20 cellular contexts compared by ENCODE assay signal in the genomic region with DNA sequence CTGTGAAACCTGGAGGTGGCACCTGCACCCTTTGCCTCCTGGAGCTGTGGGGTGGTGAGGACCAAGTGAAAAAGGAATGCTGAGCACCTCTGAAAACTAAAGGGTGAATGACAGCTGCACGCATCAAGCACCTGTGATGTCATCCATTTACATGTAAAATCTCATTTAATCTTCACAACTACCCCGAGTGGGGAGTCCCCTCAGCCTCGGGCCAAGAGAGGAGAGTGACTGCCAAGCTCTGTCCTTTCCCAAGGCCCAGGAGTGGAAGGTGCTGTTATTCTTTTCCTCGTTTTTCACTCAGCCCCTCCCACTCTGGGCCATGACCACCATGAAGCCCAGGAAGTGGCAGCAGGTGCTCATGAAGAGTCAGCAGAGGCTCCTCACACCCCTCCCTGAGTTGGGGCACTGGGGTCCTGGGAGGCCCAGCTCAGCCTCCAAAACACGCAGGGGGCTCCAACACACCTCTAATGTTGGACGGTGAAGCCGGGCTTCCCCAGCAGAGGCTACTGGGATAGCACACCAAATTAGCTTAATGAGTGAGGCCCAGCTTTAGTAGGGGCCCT. TPM values are rescaled to one million over a fixed set of nuclear protein-coding genes. Genes with fewer than 3 reads are reported as not detected.
DNase-seq lines count a peak whose midpoint lies in the region; ATAC-seq, FAIRE-seq and TF ChIP-seq lines count a peak whose summit lies in the region.
"Had no signal": no experiment of that assay in that cellular context is flagged by ENCODE, and none has a peak within 500 bp of the region (broad histone marks: within the 10 kb centered on the region; RNA-seq: fewer than 3 reads in every experiment).

No MANE protein-coding gene starts in this region.

- H3K27ac Mint-ChIP-seq in MCF 10A (ENCODE audit: low read depth, unreplicated experiment) = peak overlapping the region; percentile 92
- H3K27ac Mint-ChIP-seq: activated B cell treated with CpG ODN at 0.5 μM for 24 hours; activated naive CD4-positive, alpha-beta T cell treated with anti-CD3 and anti-CD28 coated beads, Interleukin-2, amount 50 U/mL, for 24 hours; stimulated activated memory B cell treated with anti-CD40 and anti-IgM and Interleukin-4, amounts not matched to agents 10 μg/mL and 1 μg/mL and 100 μg/mL, for 72 hours had no signal

- CTCF ChIA-PET in MCF 10A (lab: Yijun Ruan, JAX) = interaction anchor here (0.6 to 7.9 kb wide), 12 partner anchors 8 to 1052 kb away, joined by 3 to 56 read pairs (median 4); a partner anchor contains a TSS

- 50 to 56% methylated on average over 7 of the region's 7 CpGs for WGBS in pancreas, 2 donors

- TF ChIP-seq CTCF in MM.1S (IDR thresholded peaks at IDR 0.05; ENCODE audit: low read length) (no peak), MCF 10A (IDR thresholded peaks at IDR 0.05; ENCODE audit: unreplicated experiment) (no peak), pancreas (IDR thresholded peaks at IDR 0.05) (no peak)

- intact Hi-C loops in MCF 10A (cut with micrococcal nuclease) = no loop called here
- intact Hi-C loops in pancreas (cut with DNase I) = no loop called here

- H3K27me3 ChIP-seq in MM.1S (replicated peaks; ENCODE audit: insufficient read depth, low read length) (no peaks in the 10 kb centered on the region), pancreas (no peaks in the 10 kb centered on the region)
- H3K27me3 ChIP-seq: body of pancreas, dorsolateral prefrontal cortex, ovary had no signal

- no peaks in the 10 kb centered on the region for H3K27me3 Mint-ChIP-seq in MCF 10A (ENCODE audit: insufficient read depth, unreplicated experiment)
- H3K27me3 Mint-ChIP-seq: activated naive CD4-positive, alpha-beta T cell treated with anti-CD3 and anti-CD28 coated beads, Interleukin-2, amount 50 U/mL, for 24 hours had no signal

- FAIRE-seq in pancreas (lab: Jason Lieb, UNC) = no peak
- FAIRE-seq: A549 had no signal

- ATAC-seq in pancreas (peak in 3 of 4 donors; percentile 13 to 53 (median 14)), GM19455 (IDR thresholded peaks at IDR 0.05; ENCODE audit: unreplicated experiment) (no peak)
- ATAC-seq: PC-3; stimulated activated memory B cell treated with anti-CD40 and anti-IgM and Interleukin-4, amounts not matched to agents 10 μg/mL and 1 μg/mL and 100 μg/mL, for 72 hours had no signal

- no peaks in the 10 kb centered on the region for H4K20me1 ChIP-seq in MM.1S (ENCODE audit: insufficient read depth, low read length)

- peaks cover 24% of the 10 kb centered on the region for H3F3A ChIP-seq in MM.1S (ENCODE audit: insufficient read depth, low read length)

- H3K4me2 ChIP-seq in MM.1S (ENCODE audit: low read depth, low read length) = peak overlapping the region; percentile 63
- H3K4me2 ChIP-seq: A549, smooth muscle cell had no signal

- H3K36me3 ChIP-seq in MM.1S (replicated peaks; ENCODE audit: insufficient read depth, low read length) (no peaks in the 10 kb centered on the region), pancreas (no peaks in the 10 kb centered on the region)
- H3K36me3 ChIP-seq: HAP-1, ovary had no signal

- H3K4me3 ChIP-seq in MM.1S (ENCODE audit: low read length) (no peak overlapping the region), pancreas (no peak overlapping the region)
- H3K4me3 ChIP-seq: A549, body of pancreas, dorsolateral prefrontal cortex, HAP-1, ovary, smooth muscle cell had no signal

- H3K36me3 Mint-ChIP-seq in MCF 10A (ENCODE audit: insufficient read depth, unreplicated experiment) = no peaks in the 10 kb centered on the region
- H3K36me3 Mint-ChIP-seq: activated naive CD4-positive, alpha-beta T cell treated with anti-CD3 and anti-CD28 coated beads, Interleukin-2, amount 50 U/mL, for 24 hours; stimulated activated memory B cell treated with anti-CD40 and anti-IgM and Interleukin-4, amounts not matched to agents 10 μg/mL and 1 μg/mL and 100 μg/mL, for 72 hours had no signal

- H3K9ac ChIP-seq in MM.1S (ENCODE audit: low read length) = peak overlapping the region; percentile 33

- H3K9me3 ChIP-seq in MM.1S (replicated peaks; ENCODE audit: insufficient read depth, low read length) (no peaks in the 10 kb centered on the region), pancreas (no peaks in the 10 kb centered on the region)
- H3K9me3 ChIP-seq: A549, body of pancreas, HAP-1, ovary had no signal

- H3K4me1 Mint-ChIP-seq in MCF 10A (ENCODE audit: insufficient read depth, unreplicated experiment) = peaks cover 77% of the 10 kb centered on the region
- H3K4me1 Mint-ChIP-seq: stimulated activated memory B cell treated with anti-CD40 and anti-IgM and Interleukin-4, amounts not matched to agents 10 μg/mL and 1 μg/mL and 100 μg/mL, for 72 hours had no signal

- no peaks in the 10 kb centered on the region for H3K9me2 ChIP-seq in MM.1S (replicated peaks; ENCODE audit: insufficient read depth, low read length)

- H3K4me1 ChIP-seq in MM.1S (ENCODE audit: low read length) (peaks cover 58% of the 10 kb centered on the region), pancreas (peaks cover 4 to 8% (median 7%) of the 10 kb centered on the region in 3 donors)
- H3K4me1 ChIP-seq: HAP-1 had no signal

- BruUV-seq in MCF 10A (replicated peaks; lab: Mats Ljungman, UMichigan) = no TSS peak

- peak overlapping the region; percentile 7; the same call in 1 of the 2 replicates for H2AFZ ChIP-seq in MM.1S (ENCODE audit: low read length)

- H3K9me3 Mint-ChIP-seq in MCF 10A (ENCODE audit: unreplicated experiment) = no peaks in the 10 kb centered on the region
- H3K9me3 Mint-ChIP-seq: activated B cell treated with CpG ODN at 0.5 μM for 24 hours; activated naive CD4-positive, alpha-beta T cell treated with anti-CD3 and anti-CD28 coated beads, Interleukin-2, amount 50 U/mL, for 24 hours; stimulated activated memory B cell treated with anti-CD40 and anti-IgM and Interleukin-4, amounts not matched to agents 10 μg/mL and 1 μg/mL and 100 μg/mL, for 72 hours had no signal

- POLR2A ChIA-PET in MCF 10A (lab: Yijun Ruan, JAX) = interaction anchor here (1.0 to 4.9 kb wide), 9 partner anchors 7 to 441 kb away, joined by 3 to 61 read pairs (median 8); a partner anchor contains a TSS

- no peak overlapping the region for H3K4me3 Mint-ChIP-seq in MCF 10A (ENCODE audit: unreplicated experiment)
- H3K4me3 Mint-ChIP-seq: activated B cell treated with CpG ODN at 0.5 μM for 24 hours; activated naive CD4-positive, alpha-beta T cell treated with anti-CD3 and anti-CD28 coated beads, Interleukin-2, amount 50 U/mL, for 24 hours; stimulated activated memory B cell treated with anti-CD40 and anti-IgM and Interleukin-4, amounts not matched to agents 10 μg/mL and 1 μg/mL and 100 μg/mL, for 72 hours had no signal

- peaks cover 96% of the 10 kb centered on the region for H3K79me2 ChIP-seq in MM.1S (ENCODE audit: low read length)

- H3K27ac ChIP-seq in MM.1S (ENCODE audit: low read length) (peak overlapping the region; percentile 81), pancreas (peak overlapping the region in 1 of 4 donors; percentile 19)
- H3K27ac ChIP-seq: A549, ovary had no signal

- DNase-seq in NCI-H345 (lab: John Stamatoyannopoulos, UW) = peak; percentile 8
- DNase-seq in NCI-H345 treated with DMSO at 0.1 percent for 48 hours (lab: John Stamatoyannopoulos, UW; ENCODE audit: unreplicated experiment) = no peak
- peak; percentile 26 for DNase-seq in MM.1S
- no peak for DNase-seq in MCF 10A (ENCODE audit: unreplicated experiment)
- peak in 1 of 6 donors; percentile 30 for DNase-seq in pancreas
- no peak for DNase-seq in NK-92 (lab: John Stamatoyannopoulos, UW; ENCODE audit: unreplicated experiment)
- DNase-seq in T-helper 9 cell = no peak
- DNase-seq: activated B cell treated with CpG ODN at 0.5 μM for 24 hours, body of pancreas, dorsolateral prefrontal cortex, hypothalamus, NCI-H2171, ovary, PC-3 had no signal

RNA-seq across cellular contexts. Expression of a gene that starts 35.7 kb away (rescaled TPM):
- total RNA-seq in MCF 10A (2022) (59.2 and 78.6 TPM in 2 replicates), pancreas (10 to 100 TPM; 14.8 to 24.7 (median 22.2) TPM)
- 1 to 10 TPM; 7.9 to 8.5 TPM for polyA plus RNA-seq in pancreas

Comparison
In these comparisons a context has a peak if more than half of its experiments do, and no peak if none do; other contexts are left out.
1. DNase-seq: peak in NCI-H345 (single experiment) and MM.1S (single experiment); none in NCI-H345 treated with DMSO at 0.1 percent for 48 hours (single experiment), MCF 10A (single experiment), NK-92 (single experiment) and T-helper 9 cell (single experiment).